17 cellular contexts compared by ENCODE assay signal in the genomic region with DNA sequence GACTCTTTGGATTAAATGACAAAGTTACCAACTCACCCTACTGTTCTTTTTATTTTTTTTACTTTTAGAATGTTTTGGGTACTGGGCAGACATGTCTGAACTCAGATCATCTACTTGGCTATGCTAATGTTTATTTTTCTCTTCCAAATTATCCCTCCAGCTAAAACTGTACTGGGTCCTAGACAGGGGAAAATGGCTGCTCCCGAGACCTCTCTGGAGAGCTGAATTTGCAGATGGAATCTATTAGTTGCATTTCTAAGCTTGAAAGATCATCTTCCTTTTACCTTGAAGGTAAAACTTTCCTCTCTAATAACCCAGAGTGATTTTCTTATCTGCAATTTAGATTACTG.
A peak's percentile ranks its signal among the peaks of the same experiment; 100 is the strongest.
DNase-seq lines count a peak whose midpoint lies in the region; ATAC-seq and TF ChIP-seq lines count a peak whose summit lies in the region.
"Had no signal": no experiment of that assay in that cellular context is flagged by ENCODE, and none has a peak within 500 bp of the region (broad histone marks: within the 10 kb centered on the region; RNA-seq: fewer than 3 reads in every experiment).

No MANE protein-coding gene starts in this region.

- peaks cover 61% of the 10 kb centered on the region for H3K4me1 ChIP-seq in HUES48 (ENCODE audit: control insufficient read depth, insufficient read depth, low read length)
- H3K4me1 ChIP-seq in SJSA1 (replicated peaks): peaks cover 20% of the 10 kb centered on the region
- peaks cover 17% of the 10 kb centered on the region for H3K4me1 ChIP-seq in left ventricle myocardium inferior
- H3K4me1 ChIP-seq: Caco-2 had no signal

- peaks cover 0 to 2% (median 0%) of the 10 kb centered on the region in 3 donors for H3K36me3 Mint-ChIP-seq in naive thymus-derived CD8-positive, alpha-beta T cell
- H3K36me3 Mint-ChIP-seq: CD4-positive, CD25-positive, alpha-beta regulatory T cell had no signal

- H3K27ac ChIP-seq in HUES48 (ENCODE audit: low read depth, low read length) (peak overlapping the region; percentile 95), SJSA1 (peak overlapping the region; percentile 2; the same call in 1 of the 2 replicates), left ventricle myocardium inferior (replicated peaks) (peak overlapping the region; percentile 1)
- H3K27ac ChIP-seq: KMS-11 had no signal

- H3K36me3 ChIP-seq in HUES48 (ENCODE audit: control insufficient read depth, insufficient read depth, low read length) (no peaks in the 10 kb centered on the region), SJSA1 (no peaks in the 10 kb centered on the region), left ventricle myocardium inferior (no peaks in the 10 kb centered on the region)

- no peak for TF ChIP-seq CTCF in left ventricle myocardium inferior (IDR thresholded peaks at IDR 0.05; ENCODE audit: borderline replicate concordance)

- no peak overlapping the region for H3K27ac Mint-ChIP-seq in naive thymus-derived CD8-positive, alpha-beta T cell
- H3K27ac Mint-ChIP-seq: B cell; CD4-positive, CD25-positive, alpha-beta regulatory T cell had no signal

- no peaks in the 10 kb centered on the region for H3K4me1 Mint-ChIP-seq in naive thymus-derived CD8-positive, alpha-beta T cell
- H3K4me1 Mint-ChIP-seq: B cell; CD4-positive, CD25-positive, alpha-beta regulatory T cell had no signal

- intact Hi-C loops in left ventricle myocardium inferior (cut with micrococcal nuclease): no loop called here
- intact Hi-C loops in sciatic nerve (cut with DNase I): no loop called here

- DNase-seq in SJSA1 (ENCODE audit: low read depth in 1 of 2, low spot score in 2 of 2): no peak
- DNase-seq in left ventricle myocardium inferior: no peak
- DNase-seq in sciatic nerve (ENCODE audit: low spot score): no peak
- no peak for DNase-seq in 8988T
- no peak for DNase-seq in naive thymus-derived CD8-positive, alpha-beta T cell
- DNase-seq: Caco-2; CD4-positive, CD25-positive, alpha-beta regulatory T cell; NCI-H1048; NCI-H2081 treated with DMSO at 0.1 percent for 48 hours; NCI-H510A treated with DMSO at 0.1 percent for 48 hours; SHP77 had no signal

- H3K4me3 Mint-ChIP-seq in naive thymus-derived CD8-positive, alpha-beta T cell: no peak overlapping the region
- H3K4me3 Mint-ChIP-seq: B cell; CD4-positive, CD25-positive, alpha-beta regulatory T cell had no signal

- H3K9me3 Mint-ChIP-seq in naive thymus-derived CD8-positive, alpha-beta T cell: peaks cover 0 to 3% (median 0%) of the 10 kb centered on the region in 9 donors
- H3K9me3 Mint-ChIP-seq: CD4-positive, CD25-positive, alpha-beta regulatory T cell had no signal

- H3K9me3 ChIP-seq in HUES48 (ENCODE audit: control insufficient read depth, insufficient read depth, low read length) (no peaks in the 10 kb centered on the region), SJSA1 (replicated peaks) (0 out of 2 replicates have a peak, but pooled peaks cover 3% of the 10 kb centered on the region), left ventricle myocardium inferior (replicated peaks) (no peaks in the 10 kb centered on the region)
- H3K9me3 ChIP-seq: Caco-2 had no signal

- H3K9ac ChIP-seq in HUES48 (ENCODE audit: low read depth, low read length): no peak overlapping the region
- H3K9ac ChIP-seq: KMS-11 had no signal

- H3K4me3 ChIP-seq in HUES48 (ENCODE audit: low read depth, low read length): no peak overlapping the region
- H3K4me3 ChIP-seq in SJSA1: no peak overlapping the region
- H3K4me3 ChIP-seq in left ventricle myocardium inferior: no peak overlapping the region

- ATAC-seq in sciatic nerve (peak; percentile 65), HG03457 (IDR thresholded peaks at IDR 0.05; ENCODE audit: unreplicated experiment) (no peak)
- ATAC-seq in naive thymus-derived CD8-positive, alpha-beta T cell: no peak
- ATAC-seq: HCT116, Panc1 had no signal

- H3K27me3 ChIP-seq in HUES48 (ENCODE audit: control insufficient read depth, insufficient read depth, low read length) (no peaks in the 10 kb centered on the region), SJSA1 (replicated peaks) (0 out of 2 replicates have a peak, but pooled peaks cover 3% of the 10 kb centered on the region), left ventricle myocardium inferior (ENCODE audit: low read depth) (no peaks in the 10 kb centered on the region)

- POLR2A ChIA-PET in naive thymus-derived CD8-positive, alpha-beta T cell (lab: Charles Lee): no interaction called here

- peaks cover 0 to 9% (median 2%) of the 10 kb centered on the region in 5 donors for H3K27me3 Mint-ChIP-seq in naive thymus-derived CD8-positive, alpha-beta T cell
- H3K27me3 Mint-ChIP-seq: CD4-positive, CD25-positive, alpha-beta regulatory T cell had no signal

Comparison
In these comparisons a context has a peak if more than half of its experiments do, and no peak if none do; other contexts are left out.
1. H3K27ac ChIP-seq: peak in every context shown above with its lines; median percentile 95 in HUES48; 2 in SJSA1; 1 in left ventricle myocardium inferior.